In the genomic region with DNA sequence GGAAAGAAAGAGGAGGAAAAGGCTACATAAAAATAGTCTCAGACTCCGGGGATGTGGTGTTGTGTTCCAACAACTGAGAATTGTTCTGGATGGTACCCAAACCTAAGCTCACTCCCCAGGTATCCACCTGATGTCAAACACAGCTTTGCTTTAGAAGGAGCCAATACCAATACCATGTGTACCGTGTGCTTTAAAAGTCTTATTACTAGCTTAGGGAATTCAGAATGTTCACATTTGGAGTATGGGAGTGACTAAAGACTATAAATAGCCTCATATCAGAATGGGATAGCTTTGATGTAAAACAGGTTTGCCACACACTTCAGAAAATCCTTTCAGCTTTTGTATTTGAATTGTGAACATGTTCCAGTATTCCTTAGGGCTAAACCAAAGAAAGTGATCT, we compare ENCODE assay signal across 25 cellular contexts.
"Had no signal": no experiment of that assay in that cellular context is flagged by ENCODE, and none has a peak within 500 bp of the region (broad histone marks: within the 10 kb centered on the region; RNA-seq: fewer than 3 reads in every experiment).

No MANE protein-coding gene starts in this region.

- H3K9me3 ChIP-seq: prostate gland, tibial artery, upper lobe of left lung, vagina had no signal

- H3K27ac ChIP-seq: dorsolateral prefrontal cortex, parathyroid adenoma, prostate gland, spleen, tibial artery, upper lobe of left lung, vagina had no signal

- H3K4me3 ChIP-seq: dorsolateral prefrontal cortex, lung, prostate gland, spleen, tibial artery, upper lobe of left lung, vagina had no signal

- H3K4me1 ChIP-seq: parathyroid adenoma, prostate gland, spleen, tibial artery, upper lobe of left lung, vagina had no signal

- H3K4me1 Mint-ChIP-seq: naive B cell; stimulated activated memory B cell treated with anti-CD40 and anti-IgM and Interleukin-4, amounts not matched to agents 10 μg/mL and 1 μg/mL and 100 μg/mL, for 72 hours had no signal

- ATAC-seq: sciatic nerve; stimulated activated memory B cell treated with anti-CD40 and anti-IgM and Interleukin-4, amounts not matched to agents 10 μg/mL and 1 μg/mL and 100 μg/mL, for 72 hours had no signal

- H3K27me3 ChIP-seq: dorsolateral prefrontal cortex, spleen, tibial artery, upper lobe of left lung, vagina had no signal

- DNase-seq: cortex of kidney; dorsolateral prefrontal cortex; effector CD8-positive, alpha-beta T cell; foreskin melanocyte; head of caudate nucleus; hypothalamus; kidney glomerular epithelial cell; mesenchymal stem cell; midbrain; naive B cell; occipital lobe; spleen; stimulated activated CD4-positive, alpha-beta T cell treated with anti-CD3 and anti-CD28 coated beads, Interleukin-15, amount 100 ng/mL, for 24 hours; stimulated activated CD4-positive, alpha-beta T cell treated with anti-CD3 and anti-CD28 coated beads, Interleukin-1b, Interleukin-23, amount 100 ng/mL, for 48 hours; stimulated activated CD4-positive, alpha-beta T cell treated with anti-CD3 and anti-CD28 coated beads, Interleukin-4, amount 100 ng/mL, for 24 hours; tibial artery; upper lobe of left lung had no signal

- H3K27ac Mint-ChIP-seq: naive B cell; nephron; stimulated activated memory B cell treated with anti-CD40 and anti-IgM and Interleukin-4, amounts not matched to agents 10 μg/mL and 1 μg/mL and 100 μg/mL, for 72 hours; stimulated activated naive CD8-positive, alpha-beta T cell treated with anti-CD3 and anti-CD28 coated beads, Interleukin-15, Interleukin-2, amounts not matched to agents 100 ng/mL and 50 ng/mL, for 24 hours had no signal

- H3K27me3 Mint-ChIP-seq: naive B cell; stimulated activated memory B cell treated with anti-CD40 and anti-IgM and Interleukin-4, amounts not matched to agents 10 μg/mL and 1 μg/mL and 100 μg/mL, for 72 hours; stimulated activated naive CD8-positive, alpha-beta T cell treated with anti-CD3 and anti-CD28 coated beads, Interleukin-15, Interleukin-2, amounts not matched to agents 100 ng/mL and 50 ng/mL, for 24 hours had no signal

- H3K36me3 Mint-ChIP-seq: naive B cell; stimulated activated memory B cell treated with anti-CD40 and anti-IgM and Interleukin-4, amounts not matched to agents 10 μg/mL and 1 μg/mL and 100 μg/mL, for 72 hours had no signal

- H3K4me3 Mint-ChIP-seq: naive B cell; nephron; stimulated activated memory B cell treated with anti-CD40 and anti-IgM and Interleukin-4, amounts not matched to agents 10 μg/mL and 1 μg/mL and 100 μg/mL, for 72 hours; stimulated activated naive CD8-positive, alpha-beta T cell treated with anti-CD3 and anti-CD28 coated beads, Interleukin-15, Interleukin-2, amounts not matched to agents 100 ng/mL and 50 ng/mL, for 24 hours had no signal

- H3K36me3 ChIP-seq: prostate gland, spleen, tibial artery, upper lobe of left lung, vagina had no signal
